Comparison of ENCODE assay signal across 28 cellular contexts in the genomic region with DNA sequence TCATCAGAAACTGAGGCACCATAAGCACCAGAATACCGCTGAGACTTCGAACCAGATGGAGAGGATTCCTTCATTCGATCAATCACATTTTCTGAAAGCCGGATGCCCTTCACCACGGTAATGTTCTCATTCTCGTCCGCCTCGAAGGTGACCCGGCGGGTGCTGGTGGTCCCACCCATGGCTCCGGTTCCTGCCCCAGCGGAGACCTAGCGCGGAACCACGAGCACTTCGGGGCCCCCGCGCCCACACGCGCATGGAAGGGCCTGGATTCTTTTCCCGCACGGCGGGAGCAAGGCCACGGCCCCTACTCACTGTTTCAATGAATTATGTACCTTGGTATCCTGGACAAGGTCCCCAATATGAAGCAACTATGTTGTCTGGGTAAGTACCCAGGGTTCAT.
"Had no signal": no experiment of that assay in that cellular context is flagged by ENCODE, and none has a peak within 500 bp of the region (broad histone marks: within the 10 kb centered on the region; RNA-seq: fewer than 3 reads in every experiment).

No MANE protein-coding gene starts in this region.

- H3K79me2 ChIP-seq: parathyroid adenoma had no signal

- H3K9ac ChIP-seq: parathyroid adenoma had no signal

- H3K27ac ChIP-seq: ovary, parathyroid adenoma, psoas muscle, right lobe of liver, sigmoid colon, stomach, thoracic aorta, thyroid gland, tibial nerve, upper lobe of left lung, vagina had no signal

- H3K36me3 Mint-ChIP-seq: naive thymus-derived CD8-positive, alpha-beta T cell; natural killer cell treated with Interleukin-12 subunit alpha and Interleukin-12 subunit beta and Interleukin-15 and Interleukin-18, amount 100 ng/mL, for 72 hours; stimulated activated naive B cell treated with anti-CD40 and anti-IgM and Interleukin-4, amounts not matched to agents 10 μg/mL and 1 μg/mL and 100 μg/mL, for 72 hours had no signal

- H3K27me3 Mint-ChIP-seq: natural killer cell treated with Interleukin-12 subunit alpha and Interleukin-12 subunit beta and Interleukin-15 and Interleukin-18, amount 100 ng/mL, for 72 hours; stimulated activated naive B cell treated with anti-CD40 and anti-IgM and Interleukin-4, amounts not matched to agents 10 μg/mL and 1 μg/mL and 100 μg/mL, for 72 hours had no signal

- H3K4me1 ChIP-seq: parathyroid adenoma, psoas muscle, right lobe of liver, sigmoid colon, thyroid gland had no signal

- H3K36me3 ChIP-seq: ovary, right lobe of liver, sigmoid colon, stomach, thoracic aorta, thyroid gland, tibial nerve, upper lobe of left lung, vagina had no signal

- FAIRE-seq: small intestine, urothelium cell line had no signal

- H3K27me3 ChIP-seq: ovary, right lobe of liver, sigmoid colon, stomach, thyroid gland, tibial nerve, upper lobe of left lung, vagina had no signal

- DNase-seq: naive thymus-derived CD8-positive, alpha-beta T cell; nephron progenitor cell; occipital lobe; ovary; psoas muscle; right cardiac atrium; right lobe of liver; sigmoid colon; small intestine; stimulated activated CD4-positive, alpha-beta T cell treated with anti-CD3 and anti-CD28 coated beads, Interleukin-15, amount 100 ng/mL, for 24 hours; stimulated activated CD4-positive, alpha-beta T cell treated with anti-CD3 and anti-CD28 coated beads, Interleukin-4, amount 100 ng/mL, for 1 hour; stimulated activated CD4-positive, alpha-beta T cell treated with anti-CD3 and anti-CD28 coated beads, Interleukin-4, amount 100 ng/mL, for 4 hours; stimulated activated CD8-positive, alpha-beta memory T cell treated with anti-CD3 and anti-CD28 coated beads, Interleukin-4, amount 100 ng/mL, for 48 hours; stimulated activated naive B cell treated with anti-CD40 and anti-IgM and Interleukin-4, amounts not matched to agents 10 μg/mL and 1 μg/mL and 100 μg/mL, for 72 hours; stimulated activated naive CD4-positive, alpha-beta T cell treated with Interleukin-2 at 50 U/mL for 16 hours; stomach; thyroid gland; trophoblast cell had no signal

- H3K4me3 Mint-ChIP-seq: naive thymus-derived CD8-positive, alpha-beta T cell; natural killer cell treated with Interleukin-12 subunit alpha and Interleukin-12 subunit beta and Interleukin-15 and Interleukin-18, amount 100 ng/mL, for 72 hours; nephron progenitor cell; neural crest cell; stimulated activated naive B cell treated with anti-CD40 and anti-IgM and Interleukin-4, amounts not matched to agents 10 μg/mL and 1 μg/mL and 100 μg/mL, for 72 hours; stimulated activated naive CD8-positive, alpha-beta T cell treated with anti-CD3 and anti-CD28 coated beads, Interleukin-15, Interleukin-2, amounts not matched to agents 100 ng/mL and 50 ng/mL, for 24 hours had no signal

- ATAC-seq: naive thymus-derived CD8-positive, alpha-beta T cell; natural killer cell treated with Interleukin-12 subunit alpha and Interleukin-12 subunit beta and Interleukin-15 and Interleukin-18, amount 100 ng/mL, for 72 hours; psoas muscle; right cardiac atrium; right lobe of liver; stimulated activated naive B cell treated with anti-CD40 and anti-IgM and Interleukin-4, amounts not matched to agents 10 μg/mL and 1 μg/mL and 100 μg/mL, for 72 hours had no signal

- H3K27ac Mint-ChIP-seq: naive thymus-derived CD8-positive, alpha-beta T cell; natural killer cell treated with Interleukin-12 subunit alpha and Interleukin-12 subunit beta and Interleukin-15 and Interleukin-18, amount 100 ng/mL, for 72 hours; nephron progenitor cell; progenitor cell of endocrine pancreas; stimulated activated naive B cell treated with anti-CD40 and anti-IgM and Interleukin-4, amounts not matched to agents 10 μg/mL and 1 μg/mL and 100 μg/mL, for 72 hours; stimulated activated naive CD8-positive, alpha-beta T cell treated with anti-CD3 and anti-CD28 coated beads, Interleukin-15, Interleukin-2, amounts not matched to agents 100 ng/mL and 50 ng/mL, for 24 hours had no signal

- H3K9me3 ChIP-seq: ovary, psoas muscle, right lobe of liver, sigmoid colon, stomach, thoracic aorta, thyroid gland, tibial nerve, upper lobe of left lung, vagina had no signal

- H2AFZ ChIP-seq: parathyroid adenoma had no signal

- H3K4me3 ChIP-seq: ovary, psoas muscle, right lobe of liver, sigmoid colon, stomach, thoracic aorta, thyroid gland, tibial nerve, upper lobe of left lung, vagina had no signal

- H3K9me3 Mint-ChIP-seq: naive thymus-derived CD8-positive, alpha-beta T cell; natural killer cell treated with Interleukin-12 subunit alpha and Interleukin-12 subunit beta and Interleukin-15 and Interleukin-18, amount 100 ng/mL, for 72 hours; neural crest cell; stimulated activated naive B cell treated with anti-CD40 and anti-IgM and Interleukin-4, amounts not matched to agents 10 μg/mL and 1 μg/mL and 100 μg/mL, for 72 hours; stimulated activated naive CD8-positive, alpha-beta T cell treated with anti-CD3 and anti-CD28 coated beads, Interleukin-15, Interleukin-2, amounts not matched to agents 100 ng/mL and 50 ng/mL, for 24 hours had no signal
